Comparison of ENCODE assay signal across 1 cellular context in the genomic region with DNA sequence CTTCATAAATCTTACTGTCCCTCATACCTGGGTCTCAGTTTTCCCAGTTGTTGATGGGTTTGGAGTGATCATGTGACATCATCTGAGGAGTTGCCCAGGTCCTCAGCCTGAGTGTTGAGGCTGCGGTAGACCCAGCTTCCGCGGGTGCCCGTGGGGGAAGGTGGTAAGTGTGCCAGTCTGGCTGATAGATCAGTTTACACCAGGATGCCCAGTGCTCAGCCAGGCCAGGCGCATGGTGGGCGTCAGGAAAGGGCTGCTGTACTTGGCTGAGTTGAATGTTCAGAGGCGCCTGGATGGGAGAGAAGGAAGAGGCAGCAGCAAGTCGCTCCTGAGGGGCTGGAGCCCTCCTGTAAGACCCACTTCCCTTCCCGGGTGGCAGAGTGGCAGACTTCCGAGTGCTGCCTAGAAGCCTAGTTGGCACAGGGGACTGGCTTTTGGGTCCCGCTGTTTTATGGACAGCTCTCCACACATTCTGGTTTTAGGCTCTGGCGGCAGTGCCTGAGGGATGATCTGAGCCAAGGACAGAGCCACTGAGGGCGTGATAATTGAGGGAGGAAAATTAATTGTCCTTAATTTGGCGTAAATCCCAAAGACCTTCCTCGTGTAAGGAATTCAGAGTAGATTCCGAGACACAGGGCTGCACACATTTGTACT.
TF ChIP-seq lines count a peak whose summit lies in the region.

No MANE protein-coding gene starts in this region.

TF ChIP-seq in GM12878, 131 proteins besides CTCF, POLR2A, EP300 and RAD21 (continued from another document):
- TF ChIP-seq, protein P1, sequence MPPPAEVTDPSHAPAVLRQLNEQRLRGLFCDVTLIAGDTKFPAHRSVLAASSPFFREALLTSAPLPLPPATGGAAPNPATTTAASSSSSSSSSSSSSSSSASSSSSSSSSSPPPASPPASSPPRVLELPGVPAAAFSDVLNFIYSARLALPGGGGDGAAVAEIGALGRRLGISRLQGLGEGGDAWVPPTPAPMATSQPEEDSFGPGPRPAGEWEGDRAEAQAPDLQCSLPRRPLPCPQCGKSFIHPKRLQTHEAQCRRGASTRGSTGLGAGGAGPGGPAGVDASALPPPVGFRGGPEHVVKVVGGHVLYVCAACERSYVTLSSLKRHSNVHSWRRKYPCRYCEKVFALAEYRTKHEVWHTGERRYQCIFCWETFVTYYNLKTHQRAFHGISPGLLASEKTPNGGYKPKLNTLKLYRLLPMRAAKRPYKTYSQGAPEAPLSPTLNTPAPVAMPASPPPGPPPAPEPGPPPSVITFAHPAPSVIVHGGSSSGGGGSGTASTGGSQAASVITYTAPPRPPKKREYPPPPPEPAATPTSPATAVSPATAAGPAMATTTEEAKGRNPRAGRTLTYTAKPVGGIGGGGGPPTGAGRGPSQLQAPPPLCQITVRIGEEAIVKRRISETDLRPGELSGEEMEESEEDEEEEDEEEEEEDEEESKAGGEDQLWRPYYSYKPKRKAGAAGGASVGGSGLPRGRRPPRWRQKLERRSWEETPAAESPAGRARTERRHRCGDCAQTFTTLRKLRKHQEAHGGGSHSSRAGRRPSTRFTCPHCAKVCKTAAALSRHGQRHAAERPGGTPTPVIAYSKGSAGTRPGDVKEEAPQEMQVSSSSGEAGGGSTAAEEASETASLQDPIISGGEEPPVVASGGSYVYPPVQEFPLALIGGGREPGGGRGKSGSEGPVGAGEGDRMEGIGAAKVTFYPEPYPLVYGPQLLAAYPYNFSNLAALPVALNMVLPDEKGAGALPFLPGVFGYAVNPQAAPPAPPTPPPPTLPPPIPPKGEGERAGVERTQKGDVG (CRISPR knock-in tag; IDR thresholded peaks at IDR 0.05), result no peak
- TF ChIP-seq JUNB (IDR thresholded peaks at IDR 0.05) (no peak), YY1 (IDR thresholded peaks at IDR 0.05; ENCODE audit: low read depth, low read length) (no peak), BMI1 (IDR thresholded peaks at IDR 0.05; ENCODE audit: borderline replicate concordance) (no peak), EED (IDR thresholded peaks at IDR 0.05; ENCODE audit: low read depth) (no peak), NR2C1 (IDR thresholded peaks at IDR 0.05) (no peak), MXI1 (IDR thresholded peaks at IDR 0.05; ENCODE audit: low read depth, low read length) (no peak), BHLHE40 (IDR thresholded peaks at IDR 0.05; ENCODE audit: borderline replicate concordance in 1 of 2, low read depth in 2 of 2, low read length in 1 of 2) (no peak), ZNF217 (IDR thresholded peaks at IDR 0.05) (no peak), SMAD5 (IDR thresholded peaks at IDR 0.05; ENCODE audit: low read depth) (no peak)
- TF ChIP-seq, protein P2, sequence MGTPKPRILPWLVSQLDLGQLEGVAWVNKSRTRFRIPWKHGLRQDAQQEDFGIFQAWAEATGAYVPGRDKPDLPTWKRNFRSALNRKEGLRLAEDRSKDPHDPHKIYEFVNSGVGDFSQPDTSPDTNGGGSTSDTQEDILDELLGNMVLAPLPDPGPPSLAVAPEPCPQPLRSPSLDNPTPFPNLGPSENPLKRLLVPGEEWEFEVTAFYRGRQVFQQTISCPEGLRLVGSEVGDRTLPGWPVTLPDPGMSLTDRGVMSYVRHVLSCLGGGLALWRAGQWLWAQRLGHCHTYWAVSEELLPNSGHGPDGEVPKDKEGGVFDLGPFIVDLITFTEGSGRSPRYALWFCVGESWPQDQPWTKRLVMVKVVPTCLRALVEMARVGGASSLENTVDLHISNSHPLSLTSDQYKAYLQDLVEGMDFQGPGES (IDR thresholded peaks at IDR 0.05), result no peak
- TF ChIP-seq, protein P3, sequence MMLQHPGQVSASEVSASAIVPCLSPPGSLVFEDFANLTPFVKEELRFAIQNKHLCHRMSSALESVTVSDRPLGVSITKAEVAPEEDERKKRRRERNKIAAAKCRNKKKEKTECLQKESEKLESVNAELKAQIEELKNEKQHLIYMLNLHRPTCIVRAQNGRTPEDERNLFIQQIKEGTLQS (IDR thresholded peaks at IDR 0.05; ENCODE audit: borderline replicate concordance, extremely low read depth, low read depth, low read length), result no peak
- TF ChIP-seq, protein P4, sequence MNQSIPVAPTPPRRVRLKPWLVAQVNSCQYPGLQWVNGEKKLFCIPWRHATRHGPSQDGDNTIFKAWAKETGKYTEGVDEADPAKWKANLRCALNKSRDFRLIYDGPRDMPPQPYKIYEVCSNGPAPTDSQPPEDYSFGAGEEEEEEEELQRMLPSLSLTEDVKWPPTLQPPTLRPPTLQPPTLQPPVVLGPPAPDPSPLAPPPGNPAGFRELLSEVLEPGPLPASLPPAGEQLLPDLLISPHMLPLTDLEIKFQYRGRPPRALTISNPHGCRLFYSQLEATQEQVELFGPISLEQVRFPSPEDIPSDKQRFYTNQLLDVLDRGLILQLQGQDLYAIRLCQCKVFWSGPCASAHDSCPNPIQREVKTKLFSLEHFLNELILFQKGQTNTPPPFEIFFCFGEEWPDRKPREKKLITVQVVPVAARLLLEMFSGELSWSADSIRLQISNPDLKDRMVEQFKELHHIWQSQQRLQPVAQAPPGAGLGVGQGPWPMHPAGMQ (IDR thresholded peaks at IDR 0.05; ENCODE audit: borderline replicate concordance), result no peak
- TF ChIP-seq, protein P5, sequence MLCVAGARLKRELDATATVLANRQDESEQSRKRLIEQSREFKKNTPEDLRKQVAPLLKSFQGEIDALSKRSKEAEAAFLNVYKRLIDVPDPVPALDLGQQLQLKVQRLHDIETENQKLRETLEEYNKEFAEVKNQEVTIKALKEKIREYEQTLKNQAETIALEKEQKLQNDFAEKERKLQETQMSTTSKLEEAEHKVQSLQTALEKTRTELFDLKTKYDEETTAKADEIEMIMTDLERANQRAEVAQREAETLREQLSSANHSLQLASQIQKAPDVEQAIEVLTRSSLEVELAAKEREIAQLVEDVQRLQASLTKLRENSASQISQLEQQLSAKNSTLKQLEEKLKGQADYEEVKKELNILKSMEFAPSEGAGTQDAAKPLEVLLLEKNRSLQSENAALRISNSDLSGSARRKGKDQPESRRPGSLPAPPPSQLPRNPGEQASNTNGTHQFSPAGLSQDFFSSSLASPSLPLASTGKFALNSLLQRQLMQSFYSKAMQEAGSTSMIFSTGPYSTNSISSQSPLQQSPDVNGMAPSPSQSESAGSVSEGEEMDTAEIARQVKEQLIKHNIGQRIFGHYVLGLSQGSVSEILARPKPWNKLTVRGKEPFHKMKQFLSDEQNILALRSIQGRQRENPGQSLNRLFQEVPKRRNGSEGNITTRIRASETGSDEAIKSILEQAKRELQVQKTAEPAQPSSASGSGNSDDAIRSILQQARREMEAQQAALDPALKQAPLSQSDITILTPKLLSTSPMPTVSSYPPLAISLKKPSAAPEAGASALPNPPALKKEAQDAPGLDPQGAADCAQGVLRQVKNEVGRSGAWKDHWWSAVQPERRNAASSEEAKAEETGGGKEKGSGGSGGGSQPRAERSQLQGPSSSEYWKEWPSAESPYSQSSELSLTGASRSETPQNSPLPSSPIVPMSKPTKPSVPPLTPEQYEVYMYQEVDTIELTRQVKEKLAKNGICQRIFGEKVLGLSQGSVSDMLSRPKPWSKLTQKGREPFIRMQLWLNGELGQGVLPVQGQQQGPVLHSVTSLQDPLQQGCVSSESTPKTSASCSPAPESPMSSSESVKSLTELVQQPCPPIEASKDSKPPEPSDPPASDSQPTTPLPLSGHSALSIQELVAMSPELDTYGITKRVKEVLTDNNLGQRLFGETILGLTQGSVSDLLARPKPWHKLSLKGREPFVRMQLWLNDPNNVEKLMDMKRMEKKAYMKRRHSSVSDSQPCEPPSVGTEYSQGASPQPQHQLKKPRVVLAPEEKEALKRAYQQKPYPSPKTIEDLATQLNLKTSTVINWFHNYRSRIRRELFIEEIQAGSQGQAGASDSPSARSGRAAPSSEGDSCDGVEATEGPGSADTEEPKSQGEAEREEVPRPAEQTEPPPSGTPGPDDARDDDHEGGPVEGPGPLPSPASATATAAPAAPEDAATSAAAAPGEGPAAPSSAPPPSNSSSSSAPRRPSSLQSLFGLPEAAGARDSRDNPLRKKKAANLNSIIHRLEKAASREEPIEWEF (IDR thresholded peaks at IDR 0.05; ENCODE audit: insufficient replicate concordance, low read depth, low read length), result no peak
